Comparison of ENCODE assay signal across 8 cellular contexts in genomic region chr1:108200627-108201106, GRCh38.
DNase-seq lines count a peak whose midpoint lies in the region; ATAC-seq and TF ChIP-seq lines count a peak whose summit lies in the region.

No MANE protein-coding gene starts in this region.

- H3K4me3 ChIP-seq in Loucy (ENCODE audit: low read length, poor library complexity, severe bottlenecking) (peak overlapping the region; percentile 83), brain microvascular endothelial cell (ENCODE audit: low read depth, low read length) (peak overlapping the region; percentile 89), iPS-15b (ENCODE audit: low read depth, low read length) (peak overlapping the region; percentile 87), skeletal muscle cell (ENCODE audit: low read depth, low read length) (peak overlapping the region; percentile 94)

- H3K9ac ChIP-seq in Loucy (ENCODE audit: low read depth, low read length, poor library complexity, severe bottlenecking) = peak overlapping the region; percentile 76
- peak overlapping the region; percentile 50 for H3K9ac ChIP-seq in iPS-15b (ENCODE audit: low read depth, low read length)

- DNase-seq in CD1c-positive myeloid dendritic cell (ENCODE audit: extremely low spot score) = peak; percentile 61
- peak; percentile 1 to 55 for DNase-seq in SW 1271 (lab: John Stamatoyannopoulos, UW)
- DNase-seq in brain microvascular endothelial cell = peak; percentile 49
- DNase-seq in skeletal muscle cell (ENCODE audit: low read depth) = peak; percentile 41

- no peaks in the 10 kb centered on the region for H3K9me2 ChIP-seq in Loucy (replicated peaks; ENCODE audit: low read depth, low read length)

- ATAC-seq in GM19397 (IDR thresholded peaks at IDR 0.05; ENCODE audit: unreplicated experiment) (peak; percentile 13), GM19467 (IDR thresholded peaks at IDR 0.05; ENCODE audit: unreplicated experiment) (no peak)

- H3K27ac ChIP-seq in brain microvascular endothelial cell = peak overlapping the region; percentile 73

- H4K20me1 ChIP-seq in Loucy (ENCODE audit: insufficient read depth, low read length, poor library complexity, severe bottlenecking) = peaks cover 7% of the 10 kb centered on the region

- peaks cover 4% of the 10 kb centered on the region; the same call in 1 of the 2 replicates for H3F3A ChIP-seq in Loucy (ENCODE audit: low read depth)

- H2AFZ ChIP-seq in Loucy (ENCODE audit: low read length) = peak overlapping the region; percentile 97

- no peaks in the 10 kb centered on the region for H3K9me3 ChIP-seq in Loucy (ENCODE audit: insufficient read depth, low read depth, low read length)
- H3K9me3 ChIP-seq in iPS-15b (ENCODE audit: control insufficient read depth, insufficient read depth, low read length) = no peaks in the 10 kb centered on the region

- H3K27me3 ChIP-seq in Loucy (ENCODE audit: insufficient read depth, low read length, poor library complexity, severe bottlenecking) (no peaks in the 10 kb centered on the region), brain microvascular endothelial cell (replicated peaks) (no peaks in the 10 kb centered on the region), iPS-15b (ENCODE audit: control insufficient read depth, insufficient read depth, low read length) (peaks cover 22% of the 10 kb centered on the region)

- peak; percentile 67 for TF ChIP-seq CTCF in Loucy (conservative IDR thresholded peaks at IDR 0.05; ENCODE audit: low read length)
- TF ChIP-seq CTCF in brain microvascular endothelial cell (IDR thresholded peaks at IDR 0.05; ENCODE audit: low read depth, low read length, missing control alignments) = peak; percentile 40

- in situ Hi-C loops in brain microvascular endothelial cell (cut with HindIII; ENCODE audit: low pct_ligation_motif_present, low sequenced_read_pairs) = no loop called here

- no peaks in the 10 kb centered on the region for H3K36me3 ChIP-seq in Loucy (ENCODE audit: insufficient read depth, low read length)
- H3K36me3 ChIP-seq in brain microvascular endothelial cell (replicated peaks) = peaks cover 4% of the 10 kb centered on the region
- no peaks in the 10 kb centered on the region for H3K36me3 ChIP-seq in iPS-15b (ENCODE audit: control insufficient read depth, insufficient read depth, low read length)

- peaks cover 30% of the 10 kb centered on the region for H3K79me2 ChIP-seq in Loucy (ENCODE audit: insufficient read depth, low read length)

- peak overlapping the region; percentile 74 for H3K4me2 ChIP-seq in Loucy (ENCODE audit: low read depth, low read length, poor library complexity, severe bottlenecking)

- peaks cover 38% of the 10 kb centered on the region for H3K4me1 ChIP-seq in Loucy (ENCODE audit: insufficient read depth, low read length, poor library complexity, severe bottlenecking)
- H3K4me1 ChIP-seq in iPS-15b (ENCODE audit: control insufficient read depth, insufficient read depth, low read length) = no peaks in the 10 kb centered on the region
